In the genomic region with DNA sequence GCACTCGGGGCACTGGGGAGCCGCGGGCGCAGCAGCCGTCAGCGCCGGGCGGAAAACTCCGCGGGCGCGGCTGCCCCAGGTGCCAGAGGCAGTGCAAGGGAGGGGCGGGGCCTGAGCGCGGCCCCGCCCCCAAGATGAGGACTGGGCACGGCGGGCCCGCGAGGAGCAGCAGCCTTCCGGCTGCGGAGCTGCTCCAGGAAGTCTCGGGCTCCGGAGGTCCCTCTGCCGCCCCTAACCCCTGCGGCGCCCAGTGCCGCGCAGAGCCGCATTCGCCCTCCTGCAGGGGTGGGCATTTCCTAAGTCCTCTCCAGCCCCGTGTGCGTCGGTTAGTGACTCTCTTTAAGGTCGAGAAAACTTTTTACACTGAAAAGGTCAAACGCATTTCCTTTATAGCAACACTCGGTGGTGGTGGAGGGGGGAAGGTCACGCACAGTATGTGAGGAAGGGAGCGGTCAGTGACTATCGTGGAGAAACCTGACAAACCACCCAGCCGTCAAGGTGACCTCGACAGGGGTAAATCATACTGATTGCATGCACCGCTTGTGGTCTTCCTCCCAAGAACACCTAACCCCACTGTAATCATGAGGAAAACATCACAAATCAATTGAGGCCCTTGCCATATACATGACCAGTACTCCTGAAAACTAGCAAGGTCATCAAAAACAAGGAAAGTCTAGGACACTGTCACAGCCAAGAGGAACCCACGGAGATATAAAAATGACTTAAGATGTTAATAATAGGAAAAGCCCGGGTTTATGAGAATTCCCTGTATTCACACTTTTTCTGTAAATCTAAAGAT, we compare ENCODE assay signal across 8 cellular contexts. TPM values are rescaled to one million over a fixed set of nuclear protein-coding genes. Genes with fewer than 3 reads are reported as not detected.
DNase-seq lines count a peak whose midpoint lies in the region; ATAC-seq, FAIRE-seq and TF ChIP-seq lines count a peak whose summit lies in the region.

ANXA11 (minus strand) TSS at position 60 of the 799 bp plus-strand sequence. CDS start 32,676 bp downstream, outside the sequence.

- H3K27ac ChIP-seq in Karpas-422 (ENCODE audit: low read length) (peak within 1 kb of the TSS; percentile 19), SJCRH30 (peak within 1 kb of the TSS; percentile 55), pancreas (peak within 1 kb of the TSS; percentile 96 to 99 (median 98)), thyroid gland (peak within 1 kb of the TSS; percentile 97 to 99 (median 98))

- H3K9ac ChIP-seq in Karpas-422 (ENCODE audit: low read length) = peak within 1 kb of the TSS; percentile 94

- H3K4me2 ChIP-seq in Karpas-422 (ENCODE audit: low read depth, low read length, poor library complexity, severe bottlenecking) = peak within 1 kb of the TSS; percentile 69

- peak; percentile 68 for ATAC-seq in GM21786 (IDR thresholded peaks at IDR 0.05; ENCODE audit: unreplicated experiment)
- peak; percentile 81 to 89 (median 85) for ATAC-seq in pancreas

- WGBS in pancreas, 2 donors = 1 to 2% methylated on average over 45 of the region's 45 CpGs
- 12 to 14% methylated on average over 14 to 16 of the region's 45 CpGs for WGBS in thyroid gland, 2 donors

- no peaks in the 10 kb centered on the region for H3K9me3 ChIP-seq in Karpas-422 (ENCODE audit: low read length)
- H3K9me3 ChIP-seq in SJCRH30 (replicated peaks) = no peaks in the 10 kb centered on the region
- no peaks in the 10 kb centered on the region for H3K9me3 ChIP-seq in pancreas
- H3K9me3 ChIP-seq in thyroid gland = no peaks in the 10 kb centered on the region

- no peak for FAIRE-seq in pancreas (lab: Jason Lieb, UNC)

- peaks cover 46% of the 10 kb centered on the region for H3K79me2 ChIP-seq in Karpas-422 (ENCODE audit: low read length)

- H3K4me3 ChIP-seq in Karpas-422 (ENCODE audit: low read length) = peak within 1 kb of the TSS; percentile 78
- peak within 1 kb of the TSS; percentile 89 for H3K4me3 ChIP-seq in SJCRH30
- peak within 1 kb of the TSS; percentile 60 to 94 (median 86) for H3K4me3 ChIP-seq in pancreas
- peak within 1 kb of the TSS; percentile 37 to 91 (median 85) for H3K4me3 ChIP-seq in thyroid gland (replicated peaks in 1 of 3)

- peak within 1 kb of the TSS; percentile 66 for H2AFZ ChIP-seq in Karpas-422 (ENCODE audit: low read length)

- H4K20me1 ChIP-seq in Karpas-422 (ENCODE audit: insufficient read depth, low read depth, low read length) = peaks cover 6% of the 10 kb centered on the region; the same call in 1 of the 2 replicates

- H3K27me3 ChIP-seq in Karpas-422 (ENCODE audit: low read length) = no peaks in the 10 kb centered on the region
- H3K27me3 ChIP-seq in SJCRH30 = no peaks in the 10 kb centered on the region
- no peaks in the 10 kb centered on the region for H3K27me3 ChIP-seq in pancreas
- H3K27me3 ChIP-seq in thyroid gland = no peaks in the 10 kb centered on the region

- H3K4me1 ChIP-seq in Karpas-422 (ENCODE audit: low read length) (peaks cover 34% of the 10 kb centered on the region), SJCRH30 (peaks cover 1% of the 10 kb centered on the region), pancreas (peaks cover 18 to 35% (median 23%) of the 10 kb centered on the region in 3 donors), thyroid gland (peaks cover 34 to 47% of the 10 kb centered on the region in 2 donors)

- H3K9me2 ChIP-seq in Karpas-422 (replicated peaks; ENCODE audit: insufficient read depth, low read length) = no peaks in the 10 kb centered on the region

- H3K36me3 ChIP-seq in Karpas-422 (ENCODE audit: insufficient read depth, low read length) = no peaks in the 10 kb centered on the region
- no peaks in the 10 kb centered on the region for H3K36me3 ChIP-seq in SJCRH30
- H3K36me3 ChIP-seq in pancreas = no peaks in the 10 kb centered on the region
- H3K36me3 ChIP-seq in thyroid gland = no peaks in the 10 kb centered on the region

- TF ChIP-seq CTCF in pancreas (IDR thresholded peaks at IDR 0.05) = no peak
- peak in 1 of 6 experiments; percentile 19 for TF ChIP-seq CTCF in thyroid gland (IDR thresholded peaks at IDR 0.05)

- DNase-seq in EL (peak; percentile 83), Karpas-422 (peak; percentile 94), SJCRH30 (peak; percentile 72 to 78), germinal center (ENCODE audit: low spot score) (peak; percentile 94), pancreas (peak; percentile 83 to 95 (median 90)), thyroid gland (peak; percentile 86 to 87)
- peak; percentile 51 to 82 (median 62) for DNase-seq in activated naive CD4-positive, alpha-beta T cell (lab: John Stamatoyannopoulos, UW)

- intact Hi-C loops in pancreas (cut with DNase I) = loop anchor here in 1 of 3 donors (10.0 kb wide), 1 partner anchor 51 kb away; no protein-coding TSS in a partner anchor
- intact Hi-C loops in thyroid gland (cut with DNase I) = loop anchor here (10.0 kb wide), 1 partner anchor 51 kb away; no protein-coding TSS in a partner anchor

- TF ChIP-seq POLR2A in thyroid gland (IDR thresholded peaks at IDR 0.05) = peak; percentile 73 to 95

RNA-seq across cellular contexts. Expression of gene ANXA11, which starts in this region (rescaled TPM):
- total RNA-seq in Karpas-422 (2014; rRNA removed; shearing (Covaris generic); ENCODE audit: low replicate concordance) = 56.0 and 88.2 TPM in 2 replicates
- total RNA-seq in SJCRH30 (2014; rRNA removed; shearing (Covaris generic)) = 36.2 and 39.5 TPM in 2 replicates
- 100 to 1,000 TPM in 2 of 6 donors, 10 to 100 TPM in 4; 74.0 to 140 (median 91.8) TPM for total RNA-seq in pancreas
- 100 to 1,000 TPM; 128 to 193 TPM for polyA plus RNA-seq in pancreas
- total RNA-seq in thyroid gland = 100 to 1,000 TPM in 1 of 4 donors, 10 to 100 TPM in 3; 77.5 to 106 (median 90.8) TPM

Comparison
In these comparisons a context has a peak if more than half of its experiments do, and no peak if none do; other contexts are left out.
1. Peak in every context shown above with its lines: DNase-seq, ATAC-seq, H3K4me3 ChIP-seq and H3K27ac ChIP-seq.
2. H3K27ac ChIP-seq: peak in every context shown above with its lines; median percentile 98 in pancreas; 98 in thyroid gland; 55 in SJCRH30; 19 in Karpas-422.